In the genomic region with DNA sequence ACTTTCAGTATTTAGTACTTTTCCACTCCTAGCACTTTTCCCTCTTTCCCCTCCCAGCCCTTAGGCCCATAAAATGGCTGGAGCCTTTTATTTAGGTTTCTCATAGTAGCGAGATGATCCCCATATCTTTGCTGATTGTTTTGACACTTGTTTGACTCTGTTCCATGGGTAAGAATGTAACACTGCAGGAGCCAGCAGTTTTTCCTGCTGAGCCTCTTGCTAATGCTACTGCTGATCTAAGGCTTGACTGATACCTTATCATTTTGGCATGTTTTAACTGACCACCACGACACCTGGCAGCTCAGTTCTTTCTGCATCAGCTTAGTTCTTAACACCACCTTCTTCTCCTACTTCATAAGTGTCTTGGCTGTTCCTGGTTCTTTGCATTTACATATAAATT, we compare ENCODE assay signal across 35 cellular contexts.
"Had no signal": no experiment of that assay in that cellular context is flagged by ENCODE, and none has a peak within 500 bp of the region (broad histone marks: within the 10 kb centered on the region; RNA-seq: fewer than 3 reads in every experiment).

No MANE protein-coding gene starts in this region.

- H3K4me1 ChIP-seq: adrenal gland, body of pancreas, breast epithelium had no signal

- H3K4me3 Mint-ChIP-seq: activated B cell treated with CpG ODN at 0.5 μM for 24 hours; activated CD4-positive, alpha-beta memory T cell treated with anti-CD3 and anti-CD28 coated beads for 36 hours; activated CD8-positive, alpha-beta T cell treated with anti-CD3 and anti-CD28 coated beads for 36 hours; activated naive CD4-positive, alpha-beta T cell treated with anti-CD3 and anti-CD28 coated beads for 36 hours; activated naive CD8-positive, alpha-beta T cell treated with anti-CD3 and anti-CD28 coated beads for 36 hours; activated T-cell treated with anti-CD3 and anti-CD28 coated beads, Interleukin-2, amount 50 U/mL, for 4 hours; activated T-cell treated with anti-CD3 and anti-CD28 coated beads, Interleukin-2, amount 50 U/mL, for 72 hours; activated T-helper 1 cell treated with anti-CD3 and anti-CD28 coated beads, Interleukin-12 subunit alpha, Interleukin-12 subunit beta, Interleukin-2, Interleukin-4 antibody, amounts not matched to agents 30 ng/mL and 10 ng/mL and 1 ng/mL, durations not matched to agents 14 hours and 24 hours and 36 hours; activated T-helper 17 cell treated with anti-CD3 and anti-CD28 coated beads, Interleukin-2, amount 50 U/mL, for 72 hours; T-helper 1 cell treated with Interleukin-12 subunit alpha and Interleukin-12 subunit beta and Interleukin-4 antibody, amounts not matched to agents 30 μg/mL and 1 μg/mL, for 36 hours; T-helper 2 cell treated with Interferon-gamma antibody and Interleukin-4, amounts not matched to agents 5 μg/mL and 100 μg/mL, for 36 hours had no signal

- H3K27ac ChIP-seq: adrenal gland, body of pancreas, brain microvascular endothelial cell, breast epithelium, VCaP had no signal

- H3K9me3 Mint-ChIP-seq: activated B cell treated with CpG ODN at 0.5 μM for 24 hours; activated CD4-positive, alpha-beta memory T cell treated with anti-CD3 and anti-CD28 coated beads for 36 hours; activated CD8-positive, alpha-beta T cell treated with anti-CD3 and anti-CD28 coated beads for 36 hours; activated naive CD4-positive, alpha-beta T cell treated with anti-CD3 and anti-CD28 coated beads for 36 hours; activated naive CD8-positive, alpha-beta T cell treated with anti-CD3 and anti-CD28 coated beads for 36 hours; activated T-cell treated with anti-CD3 and anti-CD28 coated beads, Interleukin-2, amount 50 U/mL, for 4 hours; activated T-cell treated with anti-CD3 and anti-CD28 coated beads, Interleukin-2, amount 50 U/mL, for 72 hours; activated T-helper 17 cell treated with anti-CD3 and anti-CD28 coated beads, Interleukin-2, amount 50 U/mL, for 72 hours had no signal

- H3K36me3 ChIP-seq: adrenal gland, brain microvascular endothelial cell, breast epithelium had no signal

- H3K4me3 ChIP-seq: adrenal gland, body of pancreas, breast epithelium had no signal

- H3K9me3 ChIP-seq: adrenal gland, body of pancreas, breast epithelium had no signal

- H3K27ac Mint-ChIP-seq: activated B cell treated with CpG ODN at 0.5 μM for 24 hours; activated CD4-positive, alpha-beta memory T cell treated with anti-CD3 and anti-CD28 coated beads for 36 hours; activated CD8-positive, alpha-beta T cell treated with anti-CD3 and anti-CD28 coated beads for 36 hours; activated naive CD4-positive, alpha-beta T cell treated with anti-CD3 and anti-CD28 coated beads for 36 hours; activated naive CD4-positive, alpha-beta T cell treated with anti-CD3 and anti-CD28 coated beads, Interleukin-2, amount 50 U/mL, for 72 hours; activated naive CD8-positive, alpha-beta T cell treated with anti-CD3 and anti-CD28 coated beads for 36 hours; activated T-cell treated with anti-CD3 and anti-CD28 coated beads, Interleukin-2, amount 50 U/mL, for 72 hours; activated T-helper 1 cell treated with anti-CD3 and anti-CD28 coated beads, Interleukin-12 subunit alpha, Interleukin-12 subunit beta, Interleukin-2, Interleukin-4 antibody, amounts not matched to agents 30 ng/mL and 10 ng/mL and 1 ng/mL, durations not matched to agents 14 hours and 24 hours and 36 hours; activated T-helper 17 cell treated with anti-CD3 and anti-CD28 coated beads, Interleukin-2, amount 50 U/mL, for 72 hours; T-helper 1 cell treated with Interleukin-12 subunit alpha and Interleukin-12 subunit beta and Interleukin-4 antibody, amounts not matched to agents 30 μg/mL and 1 μg/mL, for 36 hours; T-helper 2 cell treated with Interferon-gamma antibody and Interleukin-4, amounts not matched to agents 5 μg/mL and 100 μg/mL, for 36 hours had no signal

- DNase-seq: activated B cell treated with CpG ODN at 0.5 μM for 24 hours; activated CD4-positive, alpha-beta memory T cell treated with anti-CD3 and anti-CD28 coated beads for 36 hours; activated CD4-positive, alpha-beta T cell treated with anti-CD3 and anti-CD28 coated beads for 48 hours; activated CD4-positive, alpha-beta T cell treated with anti-CD3 and anti-CD28 coated beads, Interleukin-2, amount 50 U/mL, for 1 hour; activated CD4-positive, alpha-beta T cell treated with anti-CD3 and anti-CD28 coated beads, Interleukin-2, amount 50 U/mL, for 4 hours; activated CD4-positive, CD25-positive, alpha-beta regulatory T cell treated with anti-CD3 and anti-CD28 coated beads, Interleukin-2, amount 50 U/mL, for 72 hours; activated CD8-positive, alpha-beta memory T cell treated with anti-CD3 and anti-CD28 coated beads, Interleukin-2, amount 50 U/mL, for 4 hours; activated CD8-positive, alpha-beta T cell treated with anti-CD3 and anti-CD28 coated beads for 36 hours; activated effector memory CD4-positive, alpha-beta T cell treated with anti-CD3 and anti-CD28 coated beads, Interleukin-2, amount 50 U/mL, for 16 hours; activated gamma-delta T cell treated with Interleukin-2 at 50 U/mL for 16 hours; activated naive CD4-positive, alpha-beta T cell; activated naive CD4-positive, alpha-beta T cell treated with anti-CD3 and anti-CD28 coated beads for 36 hours; activated naive CD4-positive, alpha-beta T cell treated with anti-CD3 and anti-CD28 coated beads, Interleukin-2, amount 50 U/mL, for 16 hours; activated naive CD8-positive, alpha-beta T cell treated with anti-CD3 and anti-CD28 coated beads for 36 hours; activated T-cell treated with anti-CD3 and anti-CD28 coated beads for 4 hours; activated T-cell treated with anti-CD3 and anti-CD28 coated beads, Interleukin-2, amount 50 U/mL, for 1 hour; activated T-cell treated with anti-CD3 and anti-CD28 coated beads, Interleukin-2, amount 50 U/mL, for 4 hours; activated T-cell treated with anti-CD3 and anti-CD28 coated beads, Interleukin-2, amount 50 U/mL, for 72 hours; adrenal gland; amniotic stem cell; aorta; body of pancreas; brain microvascular endothelial cell; central memory CD4-positive, alpha-beta T cell; SW 1271; T-helper 1 cell; T-helper 2 cell; T-helper 9 cell had no signal

- H3K27me3 ChIP-seq: adrenal gland, body of pancreas, brain microvascular endothelial cell, breast epithelium had no signal

- H3K4me1 Mint-ChIP-seq: activated B cell treated with CpG ODN at 0.5 μM for 24 hours; activated naive CD8-positive, alpha-beta T cell treated with anti-CD3 and anti-CD28 coated beads for 36 hours; activated T-helper 17 cell treated with anti-CD3 and anti-CD28 coated beads, Interleukin-2, amount 50 U/mL, for 72 hours had no signal
